ENCODE assay signal across 8 cellular contexts in the genomic region with DNA sequence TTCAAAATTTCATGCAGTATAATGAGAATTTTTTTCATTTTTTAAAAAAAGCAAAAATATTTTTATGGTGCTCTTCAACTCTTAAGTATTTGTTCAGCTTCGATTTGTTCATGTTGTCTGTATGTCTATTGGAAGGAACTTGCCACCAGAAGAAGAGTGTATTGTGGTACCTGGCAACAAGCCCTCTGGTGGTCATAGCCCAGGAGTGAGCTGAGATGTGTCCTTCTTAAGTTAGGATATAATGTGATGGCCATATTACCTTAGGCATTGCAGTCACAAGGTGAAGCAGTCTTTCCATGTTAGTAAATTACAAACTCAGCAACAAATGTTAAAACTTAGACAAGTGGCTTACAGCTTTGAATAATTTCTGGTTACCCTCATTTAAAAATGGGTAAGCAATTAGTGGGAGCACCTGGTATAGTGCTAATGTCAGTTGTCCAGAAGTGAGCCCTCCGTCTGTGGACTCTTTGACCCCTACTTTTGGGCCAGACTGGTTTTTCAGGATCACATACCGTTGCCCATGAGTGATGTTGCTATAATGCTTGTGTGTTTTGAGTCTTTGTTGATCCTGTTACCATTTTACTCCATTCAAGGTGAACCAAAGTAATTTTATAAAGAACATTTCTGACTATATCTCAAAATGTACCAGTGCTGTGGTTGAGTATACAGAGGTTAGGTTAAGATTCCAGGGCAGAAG. TPM values are rescaled to one million over a fixed set of nuclear protein-coding genes. Genes with fewer than 3 reads are reported as not detected.
DNase-seq lines count a peak whose midpoint lies in the region; ATAC-seq, FAIRE-seq and TF ChIP-seq lines count a peak whose summit lies in the region.

No MANE protein-coding gene starts in this region.

- no peak overlapping the region for H3K9ac ChIP-seq in GM12878 (ENCODE audit: control insufficient read depth, insufficient read depth, low read length)

- no peak overlapping the region for H3K27ac ChIP-seq in GM12878 (ENCODE audit: control insufficient read depth, insufficient read depth)

- in situ Hi-C loops in ACHN (cut with HindIII; ENCODE audit: low pct_ligation_motif_present, low pct_unique_long_range_greater_than_20kb, low sequenced_read_pairs), result no loop called here
- in situ Hi-C loops in GM12878 (cut with MboI), result no loop called here

- no peak overlapping the region for H3K27ac Mint-ChIP-seq in stimulated activated naive B cell treated with anti-CD40 and anti-IgM and Interleukin-4, amounts not matched to agents 10 μg/mL and 1 μg/mL and 100 μg/mL, for 72 hours

- RAD21 ChIA-PET in GM12878 (lab: Charles Lee; ENCODE audit: unreplicated experiment), result no interaction called here

- DNase-seq in ACHN, result peak; percentile 46
- DNase-seq in GM12878 (ENCODE audit: low read depth, low spot score), result no peak
- DNase-seq in stimulated activated naive B cell treated with anti-CD40 and anti-IgM and Interleukin-4, amounts not matched to agents 10 μg/mL and 1 μg/mL and 100 μg/mL, for 72 hours, result no peak
- DNase-seq in D341Med (ENCODE audit: low spot score), result no peak
- DNase-seq in activated CD4-positive, CD25-positive, alpha-beta regulatory T cell treated with anti-CD3 and anti-CD28 coated beads, Interleukin-2, amount 50 U/mL, for 72 hours, result no peak
- no peak for DNase-seq in COR-L47 (lab: John Stamatoyannopoulos, UW)

- H3K36me3 Mint-ChIP-seq in stimulated activated naive B cell treated with anti-CD40 and anti-IgM and Interleukin-4, amounts not matched to agents 10 μg/mL and 1 μg/mL and 100 μg/mL, for 72 hours, result no peaks in the 10 kb centered on the region

- 26% methylated on average over 3 of the region's 3 CpGs for WGBS in GM12878 (ENCODE audit: insufficient coverage, insufficient replicate concordance, low lambda C conversion rate, missing lambda C conversion rate)

- no peak overlapping the region for H3K4me2 ChIP-seq in GM12878 (ENCODE audit: control insufficient read depth, insufficient read depth)

- intact Hi-C loops in GM12878 (cut with micrococcal nuclease; ENCODE audit: unreplicated experiment), result loop anchor here (1.0 to 10.0 kb wide), 2 partner anchors 137 to 248 kb away; no protein-coding TSS in a partner anchor

- POLR2A ChIA-PET in GM12878 (lab: Charles Lee), result no interaction called here

- peak; percentile 7 for FAIRE-seq in GM12878 (lab: Jason Lieb, UNC)

- H3K4me3 ChIP-seq in GM12875 (ENCODE audit: low read depth, low read length) (no peak overlapping the region), GM12878 (no peak overlapping the region)

- no TSS peak for BruUV-seq in GM12878 (replicated peaks; lab: Mats Ljungman, UMichigan)

- H3K9me3 Mint-ChIP-seq in stimulated activated naive B cell treated with anti-CD40 and anti-IgM and Interleukin-4, amounts not matched to agents 10 μg/mL and 1 μg/mL and 100 μg/mL, for 72 hours, result no peaks in the 10 kb centered on the region

- H3K27me3 ChIP-seq in GM12878 (replicated peaks in 1 of 2; ENCODE audit: control insufficient read depth in 2 of 2, insufficient read depth in 2 of 2, low read length in 1 of 2), result peaks cover 0 to 3% of the 10 kb centered on the region in 2 experiments; a peak in 1 of 4 replicates

- H3K36me3 ChIP-seq in GM12878 (ENCODE audit: control insufficient read depth in 2 of 2, insufficient read depth in 2 of 2, low read length in 1 of 2), result no peaks in the 10 kb centered on the region

- no peak overlapping the region for H2AFZ ChIP-seq in GM12878 (ENCODE audit: control insufficient read depth, low read depth, low read length)

- H3K27me3 Mint-ChIP-seq in stimulated activated naive B cell treated with anti-CD40 and anti-IgM and Interleukin-4, amounts not matched to agents 10 μg/mL and 1 μg/mL and 100 μg/mL, for 72 hours, result no peaks in the 10 kb centered on the region

- H3K4me1 ChIP-seq in GM12878 (ENCODE audit: control insufficient read depth, insufficient read depth, low read length), result no peaks in the 10 kb centered on the region

- H3K4me1 Mint-ChIP-seq in stimulated activated naive B cell treated with anti-CD40 and anti-IgM and Interleukin-4, amounts not matched to agents 10 μg/mL and 1 μg/mL and 100 μg/mL, for 72 hours, result peaks cover 6 to 9% of the 10 kb centered on the region in 2 donors

- CTCF ChIA-PET in GM12878 (lab: Yijun Ruan, JAX), result interaction anchor here (0.7 to 2.1 kb wide), 6 partner anchors 46 to 250 kb away, joined by 3 to 9 read pairs (median 3); no protein-coding TSS in a partner anchor

- TF ChIP-seq EP300 in GM12878 (IDR thresholded peaks at IDR 0.05; ENCODE audit: borderline replicate concordance in 1 of 2, control insufficient read depth in 1 of 2, low read depth in 2 of 2, low read length in 2 of 2), result no peak

- H3K79me2 ChIP-seq in GM12878 (ENCODE audit: control insufficient read depth, insufficient read depth, low read length), result no peaks in the 10 kb centered on the region

- peak; percentile 45; the same call in 1 of the 2 replicates for TF ChIP-seq CTCF in GM12875 (IDR thresholded peaks at IDR 0.05; ENCODE audit: borderline replicate concordance, insufficient read depth, low read depth, low read length)
- TF ChIP-seq CTCF in GM12878 (IDR thresholded peaks at IDR 0.05 in 2 of 3, conservative IDR thresholded peaks at IDR 0.05 in 1 of 3; ENCODE audit: control insufficient read depth in 2 of 3, extremely low read depth in 1 of 3, insufficient read depth in 1 of 3, low read depth in 3 of 3, low read length in 3 of 3), result peak; percentile 24 to 47 (median 38)

- SMC1A ChIA-PET in GM12878 (lab: Charles Lee; ENCODE audit: uncharacterized antibody, unreplicated experiment), result interaction anchor here (1.2 to 1.5 kb wide), 2 partner anchors 13 to 138 kb away, joined by 4 to 5 read pairs; no protein-coding TSS in a partner anchor

- H3K9me3 ChIP-seq in GM12878 (replicated peaks; ENCODE audit: control insufficient read depth, insufficient read depth, low read length), result no peaks in the 10 kb centered on the region

- TF ChIP-seq RAD21 in GM12878 (IDR thresholded peaks at IDR 0.05; ENCODE audit: insufficient read depth, low read depth, low read length), result peak; percentile 37

- no peak for TF ChIP-seq POLR2A in GM12878 (IDR thresholded peaks at IDR 0.05; ENCODE audit: low read depth, low read length)

- H4K20me1 ChIP-seq in GM12878 (ENCODE audit: control insufficient read depth, insufficient read depth), result no peaks in the 10 kb centered on the region

- ATAC-seq in HG03175 (IDR thresholded peaks at IDR 0.05; ENCODE audit: unreplicated experiment), result peak; percentile 65
- peak; percentile 82 for ATAC-seq in GM12878
- peak; percentile 82 to 84 for ATAC-seq in stimulated activated naive B cell treated with anti-CD40 and anti-IgM and Interleukin-4, amounts not matched to agents 10 μg/mL and 1 μg/mL and 100 μg/mL, for 72 hours (replicated peaks)

- H3K4me3 Mint-ChIP-seq in stimulated activated naive B cell treated with anti-CD40 and anti-IgM and Interleukin-4, amounts not matched to agents 10 μg/mL and 1 μg/mL and 100 μg/mL, for 72 hours, result no peak overlapping the region

TF ChIP-seq in GM12878, 131 proteins besides CTCF, POLR2A, EP300 and RAD21:
- no peak for TF ChIP-seq SIX5 (IDR thresholded peaks at IDR 0.05; ENCODE audit: low read depth, low read length, severe bottlenecking)
- no peak for TF ChIP-seq ZNF622 (IDR thresholded peaks at IDR 0.05)
- TF ChIP-seq, protein P1, sequence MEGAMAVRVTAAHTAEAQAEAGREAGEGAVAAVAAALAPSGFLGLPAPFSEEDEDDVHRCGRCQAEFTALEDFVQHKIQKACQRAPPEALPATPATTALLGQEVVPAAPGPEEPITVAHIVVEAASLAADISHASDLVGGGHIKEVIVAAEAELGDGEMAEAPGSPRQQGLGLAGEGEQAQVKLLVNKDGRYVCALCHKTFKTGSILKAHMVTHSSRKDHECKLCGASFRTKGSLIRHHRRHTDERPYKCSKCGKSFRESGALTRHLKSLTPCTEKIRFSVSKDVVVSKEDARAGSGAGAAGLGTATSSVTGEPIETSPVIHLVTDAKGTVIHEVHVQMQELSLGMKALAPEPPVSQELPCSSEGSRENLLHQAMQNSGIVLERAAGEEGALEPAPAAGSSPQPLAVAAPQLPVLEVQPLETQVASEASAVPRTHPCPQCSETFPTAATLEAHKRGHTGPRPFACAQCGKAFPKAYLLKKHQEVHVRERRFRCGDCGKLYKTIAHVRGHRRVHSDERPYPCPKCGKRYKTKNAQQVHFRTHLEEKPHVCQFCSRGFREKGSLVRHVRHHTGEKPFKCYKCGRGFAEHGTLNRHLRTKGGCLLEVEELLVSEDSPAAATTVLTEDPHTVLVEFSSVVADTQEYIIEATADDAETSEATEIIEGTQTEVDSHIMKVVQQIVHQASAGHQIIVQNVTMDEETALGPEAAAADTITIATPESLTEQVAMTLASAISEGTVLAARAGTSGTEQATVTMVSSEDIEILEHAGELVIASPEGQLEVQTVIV (IDR thresholded peaks at IDR 0.05; ENCODE audit: borderline replicate concordance, partially characterized antibody), result no peak
- TF ChIP-seq TBL1XR1 (IDR thresholded peaks at IDR 0.05; ENCODE audit: low read depth, low read length), result no peak
- TF ChIP-seq CHD1 (IDR thresholded peaks at IDR 0.05; ENCODE audit: low read depth, low read length), result no peak
- peak; percentile 40; the same call in 1 of the 2 replicates for TF ChIP-seq SMC3 (IDR thresholded peaks at IDR 0.05; ENCODE audit: borderline replicate concordance, low read length)

RNA-seq across cellular contexts. Expression of a gene that starts 57.4 kb away (rescaled TPM):
- 10.2 and 12.8 TPM in 2 replicates for total RNA-seq in GM12878 (2013; cell fraction: nucleolus; rRNA removed)
- total RNA-seq in GM12878 (2014; rRNA removed) (3.0 and 3.2 TPM in 2 replicates), GM12878 (2014; rRNA removed; fragmentation: Illumina TruSeq; extraction: Trizol) (3.5 and 4.2 TPM in 2 replicates), GM12878 (2021) (2.2 and 3.6 TPM in 2 replicates)
- polyA plus RNA-seq in GM12878 (2011; ENCODE audit: low read depth), result 0.42 TPM
- polyA plus RNA-seq in GM12878 (2011; rRNA removed) (0.10 TPM in 2 replicates), GM12878 (2014; fragmentation: Illumina TruSeq; extraction: Trizol) (2.8 and 4.2 TPM in 2 replicates), GM12878 (2014; fragmentation: Nextera tagmentation; extraction: Ambion mirVana) (under 1 TPM; 0.40 to 0.57 TPM), GM12878 (2014; rRNA removed) (1.3 and 1.4 TPM in 2 replicates), GM12878 (2016; fragmentation: Nextera tagmentation; extraction: Ambion mirVana) (1 to 10 TPM; 1.2 to 1.8 TPM)
- polyA plus RNA-seq in GM12878 (2011; cell fraction: cytosol; rRNA removed), result 0.04 and 0.10 TPM in 2 replicates
- polyA plus RNA-seq in GM12878 (2011; cell fraction: nucleus; rRNA removed), result 0.10 and 0.13 TPM in 2 replicates
- 0.42 and 0.69 TPM in 2 replicates for polyA plus RNA-seq in GM12878 (2012)
- polyA minus RNA-seq in GM12878 (2011; rRNA and poly(A)+ RNA removed), result 0.36 TPM in 1 of 2 replicates, not detected in the other
- not detected in 2 replicates for polyA minus RNA-seq in GM12878 (2011; cell fraction: cytosol; rRNA and poly(A)+ RNA removed)
- 0.10 and 0.24 TPM in 2 replicates for polyA minus RNA-seq in GM12878 (2011; cell fraction: nucleus; rRNA and poly(A)+ RNA removed)
